In genomic region chr16:57788951-57789350, GRCh38 we compare ENCODE assay signal across 22 cellular contexts. TPM values are rescaled to one million over a fixed set of nuclear protein-coding genes. Genes with fewer than 3 reads are reported as not detected.
DNase-seq lines count a peak whose midpoint lies in the region; FAIRE-seq and TF ChIP-seq lines count a peak whose summit lies in the region.
"Had no signal": no experiment of that assay in that cellular context is flagged by ENCODE, and none has a peak within 500 bp of the region (broad histone marks: within the 10 kb centered on the region; RNA-seq: fewer than 3 reads in every experiment).

No MANE protein-coding gene starts in this region.

- H4K91ac ChIP-seq in H1 (replicated peaks; ENCODE audit: insufficient read length, low read length): no peak overlapping the region

- no peak overlapping the region; the same call in 1 of the 2 replicates for H4K8ac ChIP-seq in H1 (ENCODE audit: extremely low read depth, insufficient read depth, low read length)

- peak overlapping the region; percentile 19 for H3K27ac Mint-ChIP-seq in neural crest cell (ENCODE audit: unreplicated experiment)
- H3K27ac Mint-ChIP-seq: CD4-positive, alpha-beta memory T cell had no signal

- H3K14ac ChIP-seq in H1 (ENCODE audit: insufficient read length): no peak overlapping the region

- intact Hi-C loops in left ventricle myocardium inferior (cut with micrococcal nuclease): no loop called here

- no peaks in the 10 kb centered on the region for H4K20me1 ChIP-seq in H1 (replicated peaks in 1 of 2; ENCODE audit: control insufficient read depth in 1 of 2, insufficient read depth in 2 of 2, low read length in 2 of 2)

- H3K27me3 ChIP-seq in left ventricle myocardium inferior (ENCODE audit: low read depth): no peaks in the 10 kb centered on the region
- H3K27me3 ChIP-seq in right atrium auricular region: no peaks in the 10 kb centered on the region
- no peaks in the 10 kb centered on the region for H3K27me3 ChIP-seq in H1 (replicated peaks in 1 of 4; ENCODE audit: control insufficient read depth in 3 of 4, extremely low read depth in 1 of 4, insufficient read depth in 3 of 4, low read length in 3 of 4)
- no peaks in the 10 kb centered on the region for H3K27me3 ChIP-seq in BE2C

- H2BK12ac ChIP-seq in H1 (ENCODE audit: low read depth, low read length): peak overlapping the region; percentile 75; the same call in 1 of the 2 replicates

- no peak overlapping the region for H3K4me3 Mint-ChIP-seq in neural crest cell
- H3K4me3 Mint-ChIP-seq: CD4-positive, alpha-beta memory T cell had no signal

- H3K9me3 ChIP-seq in left ventricle myocardium inferior (replicated peaks) (no peaks in the 10 kb centered on the region), right atrium auricular region (no peaks in the 10 kb centered on the region), H1 (ENCODE audit: insufficient read depth in 2 of 2, low read depth in 1 of 2, low read length in 1 of 2) (no peaks in the 10 kb centered on the region), BE2C (no peaks in the 10 kb centered on the region)
- H3K9me3 ChIP-seq: A549, Caco-2 had no signal

- H3K4me1 Mint-ChIP-seq in neural crest cell: peaks cover 3% of the 10 kb centered on the region

- peak overlapping the region; percentile 39; the same call in 1 of the 2 replicates for H2AK5ac ChIP-seq in H1 (ENCODE audit: low read depth, low read length)

- no peak overlapping the region; the same call in 1 of the 2 replicates for H2BK5ac ChIP-seq in H1 (ENCODE audit: low read depth, low read length)

- H3K4me3 ChIP-seq in left ventricle myocardium inferior: no peak overlapping the region
- no peak overlapping the region for H3K4me3 ChIP-seq in right atrium auricular region
- H3K4me3 ChIP-seq in H1 (ENCODE audit: extremely low read depth in 1 of 4, insufficient read depth in 2 of 4, low read depth in 3 of 4, low read length in 4 of 4): no peak overlapping the region
- H3K4me3 ChIP-seq in BE2C (ENCODE audit: low read depth, low read length): no peak overlapping the region
- H3K4me3 ChIP-seq: A549 had no signal

- H2BK120ac ChIP-seq in H1 (replicated peaks; ENCODE audit: low read depth, low read length): no peak overlapping the region

- TF ChIP-seq RAD21 in H1 (IDR thresholded peaks at IDR 0.05 in 1 of 2, conservative IDR thresholded peaks at IDR 0.05 in 1 of 2; ENCODE audit: low read depth in 2 of 2, low read length in 2 of 2): no peak

- no peak for DNase-seq in left ventricle myocardium inferior
- no peak for DNase-seq in right atrium auricular region (ENCODE audit: low spot score)
- no peak for DNase-seq in H1 (ENCODE audit: low read depth in 1 of 2, low spot score in 2 of 2)
- no peak for DNase-seq in neural crest cell (ENCODE audit: low read depth, low spot score)
- no peak for DNase-seq in substantia nigra (lab: John Stamatoyannopoulos, UW)
- no peak for DNase-seq in DMS 273 treated with DMSO at 0.1 percent for 48 hours (lab: John Stamatoyannopoulos, UW)
- no peak for DNase-seq in SHP77 treated with DMSO at 0.1 percent for 48 hours (lab: John Stamatoyannopoulos, UW)
- no peak for DNase-seq in BE2C
- DNase-seq: AML-193; C1 segment of cervical spinal cord; Caco-2; CD4-positive, alpha-beta memory T cell; DND-41; Kasumi-1; NCI-H146; NCI-H1930; NCI-H226; NCI-H510A; NCI-H69 had no signal

- H3K23me2 ChIP-seq in H1 (ENCODE audit: low read depth, low read length): no peaks in the 10 kb centered on the region

- H3K36me3 Mint-ChIP-seq in neural crest cell (ENCODE audit: low read depth): no peaks in the 10 kb centered on the region
- H3K36me3 Mint-ChIP-seq: CD4-positive, alpha-beta memory T cell had no signal

- H3K23ac ChIP-seq in H1 (ENCODE audit: insufficient read length): no peak overlapping the region

- no peaks in the 10 kb centered on the region for H3K79me1 ChIP-seq in H1 (ENCODE audit: low read depth, low read length)

- H3K27ac ChIP-seq in left ventricle myocardium inferior (replicated peaks): peak overlapping the region; percentile 90
- H3K27ac ChIP-seq in right atrium auricular region: peak overlapping the region in 1 of 2 donors; percentile 65
- no peak overlapping the region for H3K27ac ChIP-seq in H1 (ENCODE audit: low read depth, low read length)
- peak overlapping the region; percentile 68 for H3K27ac ChIP-seq in substantia nigra (ENCODE audit: low read depth, low read length, poor library complexity, severe bottlenecking)
- H3K27ac ChIP-seq: HL-60 had no signal

- no peak overlapping the region for H3K18ac ChIP-seq in H1 (ENCODE audit: extremely low read depth, low read length)

- H3K27me3 Mint-ChIP-seq in neural crest cell (ENCODE audit: low read depth): no peaks in the 10 kb centered on the region
- H3K27me3 Mint-ChIP-seq: CD4-positive, alpha-beta memory T cell had no signal

- H3K4ac ChIP-seq in H1 (replicated peaks; ENCODE audit: insufficient read length, low read depth, low read length): no peak overlapping the region

- H3K79me2 ChIP-seq in H1 (ENCODE audit: control insufficient read depth in 1 of 2, insufficient read depth in 2 of 2, low read length in 2 of 2): no peaks in the 10 kb centered on the region

- H2AFZ ChIP-seq in H1 (ENCODE audit: low read length): no peak overlapping the region

- no peak for TF ChIP-seq POLR2A in H1 (IDR thresholded peaks at IDR 0.05; ENCODE audit: control extremely low read depth in 1 of 2, low read depth in 2 of 2, low read length in 2 of 2)

- TF ChIP-seq CTCF in left ventricle myocardium inferior (IDR thresholded peaks at IDR 0.05; ENCODE audit: borderline replicate concordance) (no peak), right atrium auricular region (IDR thresholded peaks at IDR 0.05) (no peak), H1 (IDR thresholded peaks at IDR 0.05; ENCODE audit: control extremely low read depth in 1 of 3, insufficient read depth in 1 of 3, low read depth in 1 of 3, low read length in 3 of 3) (no peak), neural crest cell (conservative IDR thresholded peaks at IDR 0.05) (no peak), BE2C (IDR thresholded peaks at IDR 0.05; ENCODE audit: low read depth, low read length) (no peak)

- 98% methylated on average over 9 of the region's 12 CpGs; no CpG with 5 or more reads in 1 of the 2 experiments for WGBS in H1 (ENCODE audit: extremely low coverage in 1 of 2, insufficient coverage in 1 of 2, insufficient read length in 1 of 2, insufficient replicate concordance in 2 of 2, low coverage in 1 of 2, low lambda C conversion rate in 2 of 2, missing lambda C conversion rate in 1 of 2), 2 experiments

- H3K9me3 Mint-ChIP-seq in neural crest cell: no peaks in the 10 kb centered on the region
- H3K9me3 Mint-ChIP-seq: CD4-positive, alpha-beta memory T cell had no signal

- no peak overlapping the region for H3K9ac ChIP-seq in H1 (replicated peaks in 1 of 4; ENCODE audit: extremely low read depth in 1 of 4, low read depth in 3 of 4, low read length in 3 of 4)

- H3K4me2 ChIP-seq in H1 (ENCODE audit: insufficient read depth in 1 of 2, low read depth in 2 of 2, low read length in 2 of 2): no peak overlapping the region
- H3K4me2 ChIP-seq: A549 had no signal

- H3K4me1 ChIP-seq in left ventricle myocardium inferior (peaks cover 70% of the 10 kb centered on the region), right atrium auricular region (peaks cover 0 to 47% of the 10 kb centered on the region in 2 donors), H1 (replicated peaks in 1 of 4; ENCODE audit: control insufficient read depth in 3 of 4, insufficient read depth in 4 of 4, low read length in 3 of 4) (peaks cover 0 to 4% (median 0%) of the 10 kb centered on the region in 4 experiments; a peak in 1 of 7 replicates), BE2C (0 out of 2 replicates have a peak, but pooled peaks cover 3% of the 10 kb centered on the region)

- no peak for FAIRE-seq in H1 (lab: Jason Lieb, UNC)
- FAIRE-seq: A549, GM12892 had no signal

- H4K5ac ChIP-seq in H1 (ENCODE audit: insufficient read length, low read depth, low read length): no peak overlapping the region

- POLR2A ChIA-PET in H1 (lab: Charles Lee; ENCODE audit: partially characterized antibody): no interaction called here

- CTCF ChIA-PET in H1 (lab: Charles Lee; ENCODE audit: partially characterized antibody): interaction anchor here (2.9 to 22.4 kb wide), 2 partner anchors 9 to 13 kb away, joined by 25 to 279 read pairs; partner anchors contain the start of gene KIFC3

- no peak overlapping the region for H2BK20ac ChIP-seq in H1 (ENCODE audit: low read length)

- no peak overlapping the region for H2BK15ac ChIP-seq in H1 (ENCODE audit: low read length)

- H3K36me3 ChIP-seq in left ventricle myocardium inferior (peaks cover 39% of the 10 kb centered on the region), right atrium auricular region (peaks cover 32% of the 10 kb centered on the region), H1 (ENCODE audit: control insufficient read depth in 2 of 4, insufficient read depth in 4 of 4, low read length in 3 of 4) (no peaks in the 10 kb centered on the region), BE2C (no peaks in the 10 kb centered on the region)

- H3K56ac ChIP-seq in H1 (replicated peaks; ENCODE audit: insufficient read length, low read depth, low read length): no peak overlapping the region

- TF ChIP-seq EP300 in H1 (IDR thresholded peaks at IDR 0.05; ENCODE audit: borderline replicate concordance in 1 of 2, low read depth in 2 of 2, low read length in 2 of 2): no peak

RNA-seq across cellular contexts. Expression of gene KIFC3, which starts 13.3 kb away (rescaled TPM):
- 63.5 TPM for total RNA-seq in left ventricle myocardium inferior
- 10 to 100 TPM; 40.6 to 59.5 TPM for total RNA-seq in right atrium auricular region
- 5.3 and 7.1 TPM in 2 replicates for total RNA-seq in H1 (2021; fragmentation: NEBNext Ultra II Directional; extraction: Animal tissue kit (Norgen Biotek cat#: 25700))
- polyA plus RNA-seq in H1 (2011; rRNA removed): 2.1 and 3.8 TPM in 2 replicates
- 4.4 TPM for polyA plus RNA-seq in H1 (2011; cell fraction: cytosol; rRNA removed)
- polyA plus RNA-seq in H1 (2011; cell fraction: nucleus; rRNA removed): 11.5 TPM
- polyA plus RNA-seq in H1 (2012, experiment 1 of 2): 2.1 to 3.7 TPM (median 2.8 TPM) in 4 replicates
- polyA plus RNA-seq in H1 (2012, experiment 2 of 2): 1.6 TPM
- 4.3 TPM for polyA plus RNA-seq in H1 (2013, experiment 1 of 2)
- 4.4 TPM for polyA plus RNA-seq in H1 (2013, experiment 2 of 2)
- polyA minus RNA-seq in H1 (2011; rRNA and poly(A)+ RNA removed): 3.3 and 3.9 TPM in 2 replicates
- polyA minus RNA-seq in H1 (2011; cell fraction: cytosol; rRNA and poly(A)+ RNA removed): 4.9 TPM
- polyA minus RNA-seq in H1 (2011; cell fraction: nucleus; rRNA and poly(A)+ RNA removed): 7.5 TPM
- total RNA-seq in neural crest cell: 25.1 TPM in 2 replicates
- 36.8 TPM for polyA plus RNA-seq in BE2C (2012; ENCODE audit: insufficient read depth, insufficient read length, low read depth)
- polyA plus RNA-seq: CD4-positive, alpha-beta memory T cell had no signal

RNA-seq across cellular contexts. Expression of gene KATNB1, which starts 53.4 kb away (rescaled TPM):
- total RNA-seq in left ventricle myocardium inferior (11.2 TPM), right atrium auricular region (10 to 100 TPM; 11.7 TPM), neural crest cell (42.1 and 47.4 TPM in 2 replicates)
- total RNA-seq in H1 (2021; fragmentation: NEBNext Ultra II Directional; extraction: Animal tissue kit (Norgen Biotek cat#: 25700)): 50.2 and 50.3 TPM in 2 replicates
- 60.4 and 88.4 TPM in 2 replicates for polyA plus RNA-seq in H1 (2011; rRNA removed)
- 55.3 TPM for polyA plus RNA-seq in H1 (2011; cell fraction: cytosol; rRNA removed)
- 166 TPM for polyA plus RNA-seq in H1 (2011; cell fraction: nucleus; rRNA removed)
- polyA plus RNA-seq in H1 (2012, experiment 1 of 2): 25.0 to 47.4 TPM (median 43.4 TPM) in 4 replicates
- 48.3 TPM for polyA plus RNA-seq in H1 (2012, experiment 2 of 2)
- polyA plus RNA-seq in H1 (2013, experiment 1 of 2): 31.0 TPM
- polyA plus RNA-seq in H1 (2013, experiment 2 of 2): 28.8 TPM
- polyA minus RNA-seq in H1 (2011; rRNA and poly(A)+ RNA removed): 31.8 and 43.0 TPM in 2 replicates
- polyA minus RNA-seq in H1 (2011; cell fraction: cytosol; rRNA and poly(A)+ RNA removed): 29.9 TPM
- polyA minus RNA-seq in H1 (2011; cell fraction: nucleus; rRNA and poly(A)+ RNA removed): 42.7 TPM
- 99.0 TPM for polyA plus RNA-seq in BE2C (2012; ENCODE audit: insufficient read depth, insufficient read length, low read depth)
